21 cellular contexts compared by ENCODE assay signal in genomic region chr3:28986922-28987321, GRCh38.
A peak's percentile ranks its signal among the peaks of the same experiment; 100 is the strongest.
DNase-seq lines count a peak whose midpoint lies in the region; ATAC-seq, FAIRE-seq and TF ChIP-seq lines count a peak whose summit lies in the region.
"Had no signal": no experiment of that assay in that cellular context is flagged by ENCODE, and none has a peak within 500 bp of the region (broad histone marks: within the 10 kb centered on the region; RNA-seq: fewer than 3 reads in every experiment).

No MANE protein-coding gene starts in this region.

- no peaks in the 10 kb centered on the region for H3K36me3 ChIP-seq in GM12878 (ENCODE audit: control insufficient read depth in 2 of 2, insufficient read depth in 2 of 2, low read length in 1 of 2)
- no peaks in the 10 kb centered on the region for H3K36me3 ChIP-seq in bronchial epithelial cell (ENCODE audit: control insufficient read depth, insufficient read depth, low read length)
- no peaks in the 10 kb centered on the region for H3K36me3 ChIP-seq in left lung
- H3K36me3 ChIP-seq: BLaER1 had no signal

- no peaks in the 10 kb centered on the region for H3K79me2 ChIP-seq in GM12878 (ENCODE audit: control insufficient read depth, insufficient read depth, low read length)

- H3K27me3 ChIP-seq in GM12878 (replicated peaks in 1 of 2; ENCODE audit: control insufficient read depth in 2 of 2, insufficient read depth in 2 of 2, low read length in 1 of 2) (no peaks in the 10 kb centered on the region), bronchial epithelial cell (ENCODE audit: control insufficient read depth, insufficient read depth, low read length) (no peaks in the 10 kb centered on the region), left lung (no peaks in the 10 kb centered on the region)
- H3K27me3 ChIP-seq: BLaER1 had no signal

- H3K4me1 ChIP-seq in GM12878 (ENCODE audit: control insufficient read depth, insufficient read depth, low read length) (peaks cover 13% of the 10 kb centered on the region; the same call in 1 of the 2 replicates), left lung (no peaks in the 10 kb centered on the region)
- H3K4me1 ChIP-seq: BLaER1 had no signal

- RAD21 ChIA-PET in GM12878 (lab: Charles Lee; ENCODE audit: unreplicated experiment): no interaction called here

- no peak overlapping the region for H2AFZ ChIP-seq in GM12878 (ENCODE audit: control insufficient read depth, low read depth, low read length)
- H2AFZ ChIP-seq: GM23338 had no signal

- no peak for TF ChIP-seq EP300 in GM12878 (IDR thresholded peaks at IDR 0.05; ENCODE audit: borderline replicate concordance in 1 of 2, control insufficient read depth in 1 of 2, low read depth in 2 of 2, low read length in 2 of 2)

- no peak for TF ChIP-seq RAD21 in GM12878 (IDR thresholded peaks at IDR 0.05; ENCODE audit: insufficient read depth, low read depth, low read length)

- ATAC-seq in GM12878 (no peak), esophagus mucosa (peak; percentile 80), left lung (no peak), GM18520 (IDR thresholded peaks at IDR 0.05; ENCODE audit: unreplicated experiment) (no peak)
- ATAC-seq: GM23338, HCT116 had no signal

- no peaks in the 10 kb centered on the region for H4K20me1 ChIP-seq in GM12878 (ENCODE audit: control insufficient read depth, insufficient read depth)
- H4K20me1 ChIP-seq: BLaER1 had no signal

- no peak for TF ChIP-seq POLR2A in GM12878 (IDR thresholded peaks at IDR 0.05; ENCODE audit: low read depth, low read length)

- no peak overlapping the region for H3K4me3 ChIP-seq in GM12878
- no peak overlapping the region for H3K4me3 ChIP-seq in bronchial epithelial cell (ENCODE audit: low read depth, low read length)
- H3K4me3 ChIP-seq in left lung: no peak overlapping the region
- H3K4me3 ChIP-seq: BLaER1, GM23338 had no signal

- peaks cover 2% of the 10 kb centered on the region; the same call in 2 of the 3 replicates for H3K9me3 ChIP-seq in GM12878 (replicated peaks; ENCODE audit: control insufficient read depth, insufficient read depth, low read length)
- H3K9me3 ChIP-seq in left lung: no peaks in the 10 kb centered on the region
- H3K9me3 ChIP-seq: BLaER1 had no signal

- H3K27ac ChIP-seq in GM12878 (ENCODE audit: control insufficient read depth, insufficient read depth) (no peak overlapping the region), left lung (no peak overlapping the region)
- H3K27ac ChIP-seq: BLaER1, C4-2B had no signal

- DNase-seq in GM12878 (ENCODE audit: low read depth, low spot score): no peak
- DNase-seq in bronchial epithelial cell (ENCODE audit: low read depth): peak; percentile 90
- no peak for DNase-seq in left lung
- DNase-seq in amygdala (lab: John Stamatoyannopoulos, UW): no peak
- DNase-seq: CD4-positive, CD25-positive, alpha-beta regulatory T cell; CD8-positive, alpha-beta memory T cell; DMS 273 treated with DMSO at 0.1 percent for 48 hours; DMS79; EL; GDM1; H9 had no signal

- intact Hi-C loops in GM12878 (cut with micrococcal nuclease; ENCODE audit: unreplicated experiment): loop anchor here (10.0 kb wide), 1 partner anchor 298 kb away; the partner anchor contains the start of gene RBMS3
- intact Hi-C loops in left lung (cut with DNase I): no loop called here

- in situ Hi-C loops in GM12878 (cut with MboI): no loop called here

- no peak overlapping the region for H3K9ac ChIP-seq in GM12878 (ENCODE audit: control insufficient read depth, insufficient read depth, low read length)
- H3K9ac ChIP-seq: BLaER1 had no signal

- CTCF ChIA-PET in GM12878 (lab: Yijun Ruan, JAX): interaction anchor here (1.1 kb wide), 1 partner anchor 38 kb away, joined by 3 read pairs; no protein-coding TSS in a partner anchor

- SMC1A ChIA-PET in GM12878 (lab: Charles Lee; ENCODE audit: uncharacterized antibody, unreplicated experiment): no interaction called here

- TF ChIP-seq CTCF in GM12878 (IDR thresholded peaks at IDR 0.05 in 2 of 3, conservative IDR thresholded peaks at IDR 0.05 in 1 of 3; ENCODE audit: control insufficient read depth in 2 of 3, extremely low read depth in 1 of 3, insufficient read depth in 1 of 3, low read depth in 3 of 3, low read length in 3 of 3) (no peak), bronchial epithelial cell (IDR thresholded peaks at IDR 0.05; ENCODE audit: insufficient read depth, low read length, severe bottlenecking) (no peak), left lung (IDR thresholded peaks at IDR 0.05) (no peak)

- FAIRE-seq in GM12878 (lab: Jason Lieb, UNC) (peak; percentile 7), bronchial epithelial cell (lab: Jason Lieb, UNC) (no peak)
- FAIRE-seq: D721Med, GM12891, GM18507, GM19239 had no signal

- no peak overlapping the region for H3K4me2 ChIP-seq in GM12878 (ENCODE audit: control insufficient read depth, insufficient read depth)
- H3K4me2 ChIP-seq: BLaER1, GM23338 had no signal

- POLR2A ChIA-PET in GM12878 (lab: Charles Lee): no interaction called here

- no TSS peak for BruUV-seq in GM12878 (replicated peaks; lab: Mats Ljungman, UMichigan)

TF ChIP-seq in GM12878, 131 proteins besides CTCF, POLR2A, EP300 and RAD21:
- TF ChIP-seq HDAC2 (IDR thresholded peaks at IDR 0.05) (no peak), USF1 (IDR thresholded peaks at IDR 0.05; ENCODE audit: borderline replicate concordance, extremely low read length, insufficient read depth, low read depth, low read length) (no peak), ETV6 (conservative IDR thresholded peaks at IDR 0.05 in 1 of 2, IDR thresholded peaks at IDR 0.05 in 1 of 2; ENCODE audit: borderline replicate concordance in 1 of 2, low read depth in 1 of 2) (no peak), CBX3 (IDR thresholded peaks at IDR 0.05; ENCODE audit: borderline replicate concordance, low read depth) (no peak), HDGF (IDR thresholded peaks at IDR 0.05) (no peak), FOXM1 (IDR thresholded peaks at IDR 0.05; ENCODE audit: low read depth, low read length) (no peak), BRCA1 (IDR thresholded peaks at IDR 0.05; ENCODE audit: low read depth, low read length) (no peak), IRF4 (IDR thresholded peaks at IDR 0.05; ENCODE audit: low read depth, low read length) (no peak), NFIC (IDR thresholded peaks at IDR 0.05; ENCODE audit: low read depth, low read length) (no peak), ZBED1 (IDR thresholded peaks at IDR 0.05; ENCODE audit: borderline replicate concordance) (no peak), LARP7 (IDR thresholded peaks at IDR 0.05) (no peak), HCFC1 (IDR thresholded peaks at IDR 0.05; ENCODE audit: low read length) (no peak), IKZF2 (IDR thresholded peaks at IDR 0.05) (no peak), KDM1A (IDR thresholded peaks at IDR 0.05; ENCODE audit: borderline replicate concordance) (no peak), CBX5 (IDR thresholded peaks at IDR 0.05; ENCODE audit: low read depth) (no peak), SPI1 (IDR thresholded peaks at IDR 0.05; ENCODE audit: borderline replicate concordance, insufficient read depth, low read depth, low read length) (no peak), SREBF1 (IDR thresholded peaks at IDR 0.05; ENCODE audit: low read length) (no peak)
- TF ChIP-seq, protein P1, sequence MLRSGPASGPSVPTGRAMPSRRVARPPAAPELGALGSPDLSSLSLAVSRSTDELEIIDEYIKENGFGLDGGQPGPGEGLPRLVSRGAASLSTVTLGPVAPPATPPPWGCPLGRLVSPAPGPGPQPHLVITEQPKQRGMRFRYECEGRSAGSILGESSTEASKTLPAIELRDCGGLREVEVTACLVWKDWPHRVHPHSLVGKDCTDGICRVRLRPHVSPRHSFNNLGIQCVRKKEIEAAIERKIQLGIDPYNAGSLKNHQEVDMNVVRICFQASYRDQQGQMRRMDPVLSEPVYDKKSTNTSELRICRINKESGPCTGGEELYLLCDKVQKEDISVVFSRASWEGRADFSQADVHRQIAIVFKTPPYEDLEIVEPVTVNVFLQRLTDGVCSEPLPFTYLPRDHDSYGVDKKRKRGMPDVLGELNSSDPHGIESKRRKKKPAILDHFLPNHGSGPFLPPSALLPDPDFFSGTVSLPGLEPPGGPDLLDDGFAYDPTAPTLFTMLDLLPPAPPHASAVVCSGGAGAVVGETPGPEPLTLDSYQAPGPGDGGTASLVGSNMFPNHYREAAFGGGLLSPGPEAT (IDR thresholded peaks at IDR 0.05; ENCODE audit: low read depth): no peak
- TF ChIP-seq, protein P2, sequence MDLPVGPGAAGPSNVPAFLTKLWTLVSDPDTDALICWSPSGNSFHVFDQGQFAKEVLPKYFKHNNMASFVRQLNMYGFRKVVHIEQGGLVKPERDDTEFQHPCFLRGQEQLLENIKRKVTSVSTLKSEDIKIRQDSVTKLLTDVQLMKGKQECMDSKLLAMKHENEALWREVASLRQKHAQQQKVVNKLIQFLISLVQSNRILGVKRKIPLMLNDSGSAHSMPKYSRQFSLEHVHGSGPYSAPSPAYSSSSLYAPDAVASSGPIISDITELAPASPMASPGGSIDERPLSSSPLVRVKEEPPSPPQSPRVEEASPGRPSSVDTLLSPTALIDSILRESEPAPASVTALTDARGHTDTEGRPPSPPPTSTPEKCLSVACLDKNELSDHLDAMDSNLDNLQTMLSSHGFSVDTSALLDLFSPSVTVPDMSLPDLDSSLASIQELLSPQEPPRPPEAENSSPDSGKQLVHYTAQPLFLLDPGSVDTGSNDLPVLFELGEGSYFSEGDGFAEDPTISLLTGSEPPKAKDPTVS (IDR thresholded peaks at IDR 0.05; ENCODE audit: low read depth, low read length): no peak
TF ChIP-seq in GM12878: peak in this region for 0.
